Comparison of ENCODE assay signal across 1 cellular context in genomic region chr5:23084815-23085214, GRCh38.
TF ChIP-seq lines count a peak whose summit lies in the region.

No MANE protein-coding gene starts in this region.

TF ChIP-seq in GM23338, 12 proteins besides CTCF, POLR2A, EP300 and RAD21 (continued from another document):
- TF ChIP-seq ZNF462 (CRISPR knock-in tag; IDR thresholded peaks at IDR 0.05) (no peak), ZNF331 (CRISPR knock-in tag; IDR thresholded peaks at IDR 0.05; ENCODE audit: low read depth) (no peak)
